23 cellular contexts compared by ENCODE assay signal in the genomic region with DNA sequence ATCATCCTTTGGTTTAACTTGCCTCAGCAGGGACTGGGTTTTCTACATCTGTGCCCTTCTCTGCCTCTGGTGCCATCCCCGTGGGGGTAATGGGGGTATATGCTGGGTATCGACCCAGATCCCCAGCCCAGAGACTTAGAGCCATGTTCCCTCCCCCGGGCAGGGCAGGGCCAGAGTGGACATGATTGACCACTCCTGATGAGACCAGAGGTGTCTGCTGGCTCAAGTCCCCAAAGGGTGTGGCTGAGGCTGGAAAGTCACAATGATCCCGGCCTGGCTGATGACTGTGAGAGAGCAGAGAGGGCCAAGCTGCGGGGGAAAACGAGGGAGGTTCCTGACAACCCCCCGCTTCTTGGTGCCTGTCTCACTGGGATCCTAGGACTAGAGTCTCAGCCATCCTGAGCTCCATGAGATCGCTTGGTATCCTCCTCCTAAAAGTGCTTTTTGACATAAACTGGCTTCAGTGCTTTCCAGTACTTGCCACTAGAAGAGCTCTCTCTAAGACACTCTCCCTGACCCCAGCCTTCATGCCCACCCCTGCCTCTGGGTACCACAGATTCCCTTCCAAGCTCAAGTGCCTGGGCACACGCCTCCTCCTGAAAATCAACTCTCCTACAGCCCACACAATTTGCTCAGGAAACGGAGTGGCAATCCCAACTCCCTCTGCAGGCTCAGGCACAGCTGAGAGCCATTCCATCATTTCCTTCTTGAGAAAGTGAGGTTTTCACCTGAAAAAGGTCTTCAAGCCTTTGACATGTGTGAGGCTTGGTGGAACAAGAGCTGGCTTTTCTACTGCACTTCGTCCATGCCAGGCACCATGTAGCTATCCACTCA. TPM values are rescaled to one million over a fixed set of nuclear protein-coding genes. Genes with fewer than 3 reads are reported as not detected.
"Had no signal": no experiment of that assay in that cellular context is flagged by ENCODE, and none has a peak within 500 bp of the region (broad histone marks: within the 10 kb centered on the region; RNA-seq: fewer than 3 reads in every experiment).

No MANE protein-coding gene starts in this region.

- H3K4me3 ChIP-seq: ascending aorta, gastroesophageal sphincter, heart right ventricle, tibial nerve, uterus had no signal

- DNase-seq: activated CD4-positive, alpha-beta T cell treated with anti-CD3 and anti-CD28 coated beads for 1 hour; activated gamma-delta T cell; activated T-cell treated with anti-CD3 and anti-CD28 coated beads, Interleukin-2, amount 50 U/mL, for 4 hours; cortex of kidney; effector CD4-positive, alpha-beta T cell; heart right ventricle; immature natural killer cell; kidney glomerular epithelial cell; left ventricle myocardium superior; mesendoderm; stimulated activated naive CD8-positive, alpha-beta T cell treated with anti-CD3 and anti-CD28 coated beads, Interleukin-15, Interleukin-2, amounts not matched to agents 100 U/mL and 50 U/mL, for 24 hours; substantia nigra; uterus; WERI-Rb-1 had no signal

- H3K4me1 ChIP-seq: ascending aorta, gastroesophageal sphincter, tibial nerve, uterus had no signal

- H3K36me3 Mint-ChIP-seq: activated naive CD4-positive, alpha-beta T cell treated with anti-CD3 and anti-CD28 coated beads, Interleukin-2, amount 50 U/mL, for 24 hours; natural killer cell treated with Interleukin-12 subunit alpha and Interleukin-12 subunit beta and Interleukin-15 and Interleukin-18, amount 100 ng/mL, for 72 hours had no signal

- H3K27me3 ChIP-seq: ascending aorta, neutrophil, tibial nerve, uterus had no signal

- H3K27ac ChIP-seq: ascending aorta, gastroesophageal sphincter, neutrophil, tibial nerve, uterus, WERI-Rb-1 had no signal

- H3K36me3 ChIP-seq: ascending aorta, gastroesophageal sphincter, heart right ventricle, neutrophil, tibial nerve, uterus, WERI-Rb-1 had no signal

- H3K4me3 Mint-ChIP-seq: activated naive CD4-positive, alpha-beta T cell treated with anti-CD3 and anti-CD28 coated beads, Interleukin-2, amount 50 U/mL, for 24 hours; activated T-cell treated with anti-CD3 and anti-CD28 coated beads, Interleukin-2, amount 50 U/mL, for 4 hours; central memory CD8-positive, alpha-beta T cell; immature natural killer cell; natural killer cell treated with Interleukin-12 subunit alpha and Interleukin-12 subunit beta and Interleukin-15 and Interleukin-18, amount 100 ng/mL, for 72 hours; T-helper 1 cell treated with Interleukin-12 subunit alpha and Interleukin-12 subunit beta and Interleukin-4 antibody, amounts not matched to agents 30 μg/mL and 1 μg/mL, for 36 hours had no signal

- H3K27ac Mint-ChIP-seq: activated naive CD4-positive, alpha-beta T cell treated with anti-CD3 and anti-CD28 coated beads, Interleukin-2, amount 50 U/mL, for 24 hours; T-helper 1 cell treated with Interleukin-12 subunit alpha and Interleukin-12 subunit beta and Interleukin-4 antibody, amounts not matched to agents 30 μg/mL and 1 μg/mL, for 36 hours had no signal

- H3K9me3 ChIP-seq: ascending aorta, neutrophil had no signal

- H3K9me3 Mint-ChIP-seq: activated naive CD4-positive, alpha-beta T cell treated with anti-CD3 and anti-CD28 coated beads, Interleukin-2, amount 50 U/mL, for 24 hours; activated T-cell treated with anti-CD3 and anti-CD28 coated beads, Interleukin-2, amount 50 U/mL, for 4 hours; central memory CD8-positive, alpha-beta T cell; natural killer cell treated with Interleukin-12 subunit alpha and Interleukin-12 subunit beta and Interleukin-15 and Interleukin-18, amount 100 ng/mL, for 72 hours; T-helper 1 cell treated with Interleukin-12 subunit alpha and Interleukin-12 subunit beta and Interleukin-4 antibody, amounts not matched to agents 30 μg/mL and 1 μg/mL, for 36 hours had no signal

- H3K4me1 Mint-ChIP-seq: activated naive CD4-positive, alpha-beta T cell treated with anti-CD3 and anti-CD28 coated beads, Interleukin-2, amount 50 U/mL, for 24 hours; central memory CD8-positive, alpha-beta T cell; immature natural killer cell had no signal

- ATAC-seq: activated T-cell treated with anti-CD3 and anti-CD28 coated beads, Interleukin-2, amount 50 U/mL, for 4 hours; esophagus mucosa; gastroesophageal sphincter; heart right ventricle; left ventricle myocardium superior; stimulated activated naive CD8-positive, alpha-beta T cell treated with anti-CD3 and anti-CD28 coated beads, Interleukin-15, Interleukin-2, amounts not matched to agents 100 U/mL and 50 U/mL, for 24 hours had no signal

RNA-seq across cellular contexts. Expression of gene DRGX, which starts 33.9 kb away (rescaled TPM):
- total RNA-seq: activated T-cell treated with anti-CD3 and anti-CD28 coated beads, Interleukin-2, amount 50 U/mL, for 4 hours; ascending aorta; esophagus mucosa; gastroesophageal sphincter; heart right ventricle; left ventricle myocardium superior; natural killer cell treated with Interleukin-12 subunit alpha and Interleukin-12 subunit beta and Interleukin-15 and Interleukin-18, amount 100 ng/mL, for 72 hours; tibial nerve had no signal
